Comparison of ENCODE assay signal across 1 cellular context in genomic region chr21:42567861-42568260, GRCh38.
TF ChIP-seq lines count a peak whose summit lies in the region.

No MANE protein-coding gene starts in this region.

TF ChIP-seq in HepG2, 621 proteins besides CTCF, POLR2A, EP300 and RAD21:
- TF ChIP-seq ZUFSP (CRISPR knock-in tag; IDR thresholded peaks at IDR 0.05; ENCODE audit: borderline replicate concordance): no peak
- no peak for TF ChIP-seq NFE2 (CRISPR knock-in tag; IDR thresholded peaks at IDR 0.05)
- no peak for TF ChIP-seq TBX2 (CRISPR knock-in tag; IDR thresholded peaks at IDR 0.05; ENCODE audit: borderline replicate concordance)
- no peak for TF ChIP-seq ZNF746 (CRISPR knock-in tag; IDR thresholded peaks at IDR 0.05)
- TF ChIP-seq BCL3 (CRISPR knock-in tag; IDR thresholded peaks at IDR 0.05): no peak
- TF ChIP-seq SRF (IDR thresholded peaks at IDR 0.05; ENCODE audit: low read depth, low read length): no peak
- no peak for TF ChIP-seq TBP (CRISPR knock-in tag; IDR thresholded peaks at IDR 0.05)
- TF ChIP-seq ZNF24 (IDR thresholded peaks at IDR 0.05): no peak
- TF ChIP-seq ZNF691 (CRISPR knock-in tag; IDR thresholded peaks at IDR 0.05; ENCODE audit: borderline replicate concordance, low read depth): no peak
- no peak for TF ChIP-seq CREBL2 (CRISPR knock-in tag; IDR thresholded peaks at IDR 0.05; ENCODE audit: borderline replicate concordance)
- TF ChIP-seq ZKSCAN8 (CRISPR knock-in tag; IDR thresholded peaks at IDR 0.05; ENCODE audit: borderline replicate concordance): no peak
- no peak for TF ChIP-seq ZBTB8A (CRISPR knock-in tag; IDR thresholded peaks at IDR 0.05; ENCODE audit: borderline replicate concordance, low read depth)
- no peak for TF ChIP-seq ATF7-NPFF (CRISPR knock-in tag; IDR thresholded peaks at IDR 0.05; ENCODE audit: low read depth)
- no peak for TF ChIP-seq ARHGAP35 (CRISPR knock-in tag; IDR thresholded peaks at IDR 0.05; ENCODE audit: borderline replicate concordance)
- TF ChIP-seq RFXANK (CRISPR knock-in tag; IDR thresholded peaks at IDR 0.05): no peak
- no peak for TF ChIP-seq CEBPB (IDR thresholded peaks at IDR 0.05; ENCODE audit: borderline replicate concordance, low read depth, low read length)
